ENCODE assay signal across 15 cellular contexts in the genomic region with DNA sequence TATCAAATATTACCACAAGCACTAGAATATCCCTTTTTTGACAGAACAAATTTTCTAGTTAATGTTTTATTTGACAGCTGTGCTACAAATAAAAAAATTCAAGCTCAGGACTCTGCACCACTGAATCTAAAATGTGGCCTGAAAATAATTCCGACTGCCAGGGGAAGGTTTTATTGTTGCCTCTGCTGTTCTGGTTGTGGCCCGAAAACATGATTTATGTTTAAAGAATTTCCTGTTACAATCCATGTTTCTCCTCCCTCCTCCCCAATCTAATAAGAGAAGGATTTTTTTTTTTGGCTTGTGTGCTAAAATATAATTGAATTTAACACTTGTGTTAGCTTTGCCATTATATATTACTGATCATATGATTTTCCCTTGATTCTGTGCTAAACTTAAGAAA.
DNase-seq lines count a peak whose midpoint lies in the region; ATAC-seq and TF ChIP-seq lines count a peak whose summit lies in the region.
"Had no signal": no experiment of that assay in that cellular context is flagged by ENCODE, and none has a peak within 500 bp of the region (broad histone marks: within the 10 kb centered on the region; RNA-seq: fewer than 3 reads in every experiment).

No MANE protein-coding gene starts in this region.

- no peak overlapping the region for H3K4me3 ChIP-seq in cardiac fibroblast (replicated peaks in 1 of 2; ENCODE audit: low read depth in 2 of 2, low read length in 2 of 2)
- H3K4me3 ChIP-seq: HAP-1 had no signal

- DNase-seq in ACHN = peak; percentile 33
- DNase-seq in NCI-H226 = peak; percentile 58
- peak; percentile 77 to 81 for DNase-seq in cardiac fibroblast (ENCODE audit: low read depth in 2 of 2)
- DNase-seq in left kidney (ENCODE audit: low read depth, low spot score) = peak; percentile 19
- DNase-seq in NCI-H1092 treated with DMSO at 0.1 percent for 48 hours (lab: John Stamatoyannopoulos, UW) = no peak
- DNase-seq in NCI-H524 (lab: John Stamatoyannopoulos, UW) = no peak
- DNase-seq in GM13977 (ENCODE audit: low spot score) = no peak
- DNase-seq: activated naive CD8-positive, alpha-beta T cell treated with anti-CD3 and anti-CD28 coated beads, Interleukin-2, amount 10 ng/mL, durations not matched to agents 7 days and 5 days; head of caudate nucleus; left ventricle myocardium superior; NCI-H526 treated with DMSO at 0.1 percent for 48 hours; occipital lobe; stimulated activated CD4-positive, alpha-beta T cell treated with anti-CD3 and anti-CD28 coated beads, Interleukin-1b, Interleukin-23, amount 100 ng/mL, for 48 hours had no signal

- no peak for ATAC-seq in GM18867 (IDR thresholded peaks at IDR 0.05; ENCODE audit: unreplicated experiment)
- ATAC-seq: left ventricle myocardium superior had no signal

- TF ChIP-seq CTCF in cardiac fibroblast (IDR thresholded peaks at IDR 0.05; ENCODE audit: low read depth, low read length) = no peak
- no peak for TF ChIP-seq CTCF in GM13977 (IDR thresholded peaks at IDR 0.05; ENCODE audit: extremely low read depth, insufficient read depth, missing control alignments)

- in situ Hi-C loops in ACHN (cut with HindIII; ENCODE audit: low pct_ligation_motif_present, low pct_unique_long_range_greater_than_20kb, low sequenced_read_pairs) = no loop called here
- in situ Hi-C loops in GM13977 (cut with MboI; ENCODE audit: low pct_unique_long_range_greater_than_20kb, low sequenced_read_pairs, unreplicated experiment) = no loop called here

Comparison
In these comparisons a context has a peak if more than half of its experiments do, and no peak if none do; other contexts are left out.
1. DNase-seq: peak in ACHN (single experiment), NCI-H226 (single experiment), cardiac fibroblast (2 of 2) and left kidney (single experiment); none in NCI-H1092 treated with DMSO at 0.1 percent for 48 hours (single experiment), NCI-H524 (0 of 2) and GM13977 (single experiment).